ENCODE assay signal across 8 cellular contexts in genomic region chr1:211329764-211330201, GRCh38. TPM values are rescaled to one million over a fixed set of nuclear protein-coding genes. Genes with fewer than 3 reads are reported as not detected.
DNase-seq lines count a peak whose midpoint lies in the region; ATAC-seq and TF ChIP-seq lines count a peak whose summit lies in the region.

No MANE protein-coding gene starts in this region.

- CTCF ChIA-PET in HEK293T (lab: Yijun Ruan, JAX): interaction anchor here (0.6 kb wide), 1 partner anchor 406 kb away, joined by 3 read pairs; no protein-coding TSS in a partner anchor

- peak overlapping the region in 1 of 2 donors; percentile 96 for H3K27ac ChIP-seq in coronary artery

- intact Hi-C loops in sciatic nerve (cut with DNase I): no loop called here

- DNase-seq in GM12865 (ENCODE audit: low read depth): peak; percentile 77
- DNase-seq in coronary artery (ENCODE audit: low spot score): no peak
- DNase-seq in AG08395 (ENCODE audit: low spot score): no peak
- no peak for DNase-seq in HEK293T (ENCODE audit: extremely low spot score)
- no peak for DNase-seq in sciatic nerve (ENCODE audit: low spot score)
- DNase-seq in SKM-1 treated with dmso at 0.1 percent for 144 hours (lab: John Stamatoyannopoulos, UW; ENCODE audit: unreplicated experiment): no peak

- peak; percentile 47 for ATAC-seq in GM19468 (IDR thresholded peaks at IDR 0.05; ENCODE audit: extremely low read depth, unreplicated experiment)
- ATAC-seq in HG03457 (IDR thresholded peaks at IDR 0.05; ENCODE audit: unreplicated experiment): peak; percentile 36
- ATAC-seq in sciatic nerve: no peak

- H3K4me3 ChIP-seq in GM12865 (ENCODE audit: low read depth, low read length): peak overlapping the region; percentile 68
- peak overlapping the region; percentile 92 for H3K4me3 ChIP-seq in coronary artery

- TF ChIP-seq CTCF in GM12865 (IDR thresholded peaks at IDR 0.05; ENCODE audit: insufficient read depth, low read depth, low read length, missing control alignments) (no peak), coronary artery (IDR thresholded peaks at IDR 0.05) (no peak)

- POLR2A ChIA-PET in HEK293T (lab: Yijun Ruan, JAX): interaction anchor here (1.2 kb wide), 1 partner anchor 53 kb away, joined by 3 read pairs; no protein-coding TSS in a partner anchor

TF ChIP-seq in HEK293T, 16 proteins besides CTCF, POLR2A, EP300 and RAD21:
- TF ChIP-seq PKNOX1 (IDR thresholded peaks at IDR 0.05) (no peak), ZNF384 (IDR thresholded peaks at IDR 0.05) (no peak), SP1 (IDR thresholded peaks at IDR 0.05) (no peak), L3MBTL2 (conservative IDR thresholded peaks at IDR 0.05) (no peak)

RNA-seq across cellular contexts. Expression of gene TRAF5, which starts 3.1 kb away (rescaled TPM):
- total RNA-seq in sciatic nerve: 22.0 TPM
